Comparison of ENCODE assay signal across 31 cellular contexts in genomic region chr19:44819246-44819832, GRCh38. TPM values are rescaled to one million over a fixed set of nuclear protein-coding genes. Genes with fewer than 3 reads are reported as not detected.
"Had no signal": no experiment of that assay in that cellular context is flagged by ENCODE, and none has a peak within 500 bp of the region (broad histone marks: within the 10 kb centered on the region; RNA-seq: fewer than 3 reads in every experiment).

No MANE protein-coding gene starts in this region.

- H3K4me2 ChIP-seq: neural progenitor cell had no signal

- H3K4me3 ChIP-seq: left lung, lower lobe of right lung, neural progenitor cell, pancreas, prostate gland, sigmoid colon, spleen, transverse colon, upper lobe of left lung, vagina had no signal

- H2AFZ ChIP-seq: neural progenitor cell had no signal

- DNase-seq: hypothalamus; immature natural killer cell; kidney; left colon; left lung; lower lobe of right lung; mammary epithelial cell; mesendoderm; naive B cell; natural killer cell; nephron progenitor cell; posterior cingulate gyrus; retina; sigmoid colon; spleen; stimulated activated CD4-positive, alpha-beta T cell treated with anti-CD3 and anti-CD28 coated beads, Interleukin-4, amount 100 ng/mL, for 24 hours; stimulated activated naive CD4-positive, alpha-beta T cell; stimulated activated naive CD8-positive, alpha-beta T cell treated with anti-CD3 and anti-CD28 coated beads, Interleukin-15, amount 100 ng/mL, for 72 hours; substantia nigra; transverse colon; upper lobe of left lung had no signal

- H3K9ac ChIP-seq: neural progenitor cell had no signal

- H3K4me1 ChIP-seq: left lung, prostate gland had no signal

- H3K36me3 ChIP-seq: neural progenitor cell, pancreas, sigmoid colon, transverse colon, vagina had no signal

- H3K9me3 ChIP-seq: left lung, lower lobe of right lung, pancreas, prostate gland, sigmoid colon, spleen, transverse colon, upper lobe of left lung, vagina had no signal

- FAIRE-seq: islet of Langerhans, kidney, pancreas, small intestine had no signal

- H3K27me3 ChIP-seq: left lung, neural progenitor cell, pancreas, transverse colon, upper lobe of left lung, vagina had no signal

- ATAC-seq: left lung; lower lobe of right lung; natural killer cell; pancreas; right cardiac atrium; stimulated activated effector memory CD8-positive, alpha-beta T cell treated with anti-CD3 and anti-CD28 coated beads, Interleukin-12 subunit alpha, Interleukin-12 subunit beta, amount 100 ng/mL, for 72 hours; stimulated activated naive CD8-positive, alpha-beta T cell treated with anti-CD3 and anti-CD28 coated beads, Interleukin-15, amount 100 ng/mL, for 72 hours had no signal

- H3K27ac ChIP-seq: left lung, lower lobe of right lung, neural progenitor cell, pancreas, prostate gland, transverse colon had no signal

RNA-seq across cellular contexts. Expression of gene BCAM, which starts 10.4 kb away (rescaled TPM):
- total RNA-seq: mononuclear cell, natural killer cell had no signal
- polyA plus RNA-seq: immature natural killer cell had no signal

RNA-seq across cellular contexts. Expression of gene CBLC, which starts 41.6 kb away (rescaled TPM):
- total RNA-seq: mononuclear cell, natural killer cell, right cardiac atrium, sigmoid colon, spleen, temporal lobe had no signal
- polyA plus RNA-seq: immature natural killer cell, right cardiac atrium, spleen had no signal
